In the genomic region with DNA sequence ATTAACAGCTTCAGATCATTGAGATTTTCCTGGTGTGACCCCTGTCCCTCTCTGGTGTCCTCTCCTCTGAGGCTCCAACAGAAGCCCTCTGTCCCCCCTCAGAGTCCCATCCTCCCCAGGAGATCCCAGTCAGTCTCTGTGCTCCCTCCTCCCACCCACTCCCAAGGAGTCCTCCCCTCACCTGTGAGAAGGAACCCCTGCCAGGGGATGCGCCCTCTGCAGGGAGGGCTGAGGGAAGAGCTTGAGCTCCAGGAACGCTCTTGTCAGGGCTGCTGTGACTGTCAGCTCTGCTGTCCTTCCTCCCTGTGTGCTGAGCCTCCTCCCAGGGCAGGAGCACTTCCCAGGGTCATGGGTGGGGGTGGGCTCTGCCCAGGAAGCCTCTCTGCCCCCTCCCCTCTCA, we compare ENCODE assay signal across 31 cellular contexts. TPM values are rescaled to one million over a fixed set of nuclear protein-coding genes. Genes with fewer than 3 reads are reported as not detected.
DNase-seq lines count a peak whose midpoint lies in the region; ATAC-seq, FAIRE-seq and TF ChIP-seq lines count a peak whose summit lies in the region.
"Had no signal": no experiment of that assay in that cellular context is flagged by ENCODE, and none has a peak within 500 bp of the region (broad histone marks: within the 10 kb centered on the region; RNA-seq: fewer than 3 reads in every experiment).

No MANE protein-coding gene starts in this region.

- BruUV-seq in A673 (replicated peaks; lab: Mats Ljungman, UMichigan) (no TSS peak), K562 (replicated peaks; lab: Mats Ljungman, UMichigan) (no TSS peak)

- no peak overlapping the region for H4K91ac ChIP-seq in trophoblast cell (ENCODE audit: low read depth, low read length)

- H2BK12ac ChIP-seq in trophoblast cell (ENCODE audit: low read length), result no peak overlapping the region

- no peaks in the 10 kb centered on the region for H3K9me3 Mint-ChIP-seq in immature natural killer cell

- H4K20me1 ChIP-seq in OCI-LY1 (ENCODE audit: insufficient read depth, low read length) (no peaks in the 10 kb centered on the region), K562 (replicated peaks; ENCODE audit: control insufficient read depth, insufficient read depth, low read length) (no peaks in the 10 kb centered on the region)

- H3K27ac Mint-ChIP-seq in immature natural killer cell, result no peak overlapping the region

- in situ Hi-C loops in K562 (cut with MboI), result no loop called here

- H3K4me2 ChIP-seq in OCI-LY1 (ENCODE audit: low read length), result no peak overlapping the region
- H3K4me2 ChIP-seq in K562 (ENCODE audit: insufficient read depth, low read length), result no peak overlapping the region
- H3K4me2 ChIP-seq in trophoblast cell (ENCODE audit: low read length), result no peak overlapping the region

- 0% methylated on average over 1 of the region's 2 CpGs for WGBS in K562 (ENCODE audit: insufficient coverage, low coverage, missing lambda C conversion rate)
- no CpG with 5 or more reads among the region's 2 CpGs for WGBS in trophoblast cell (ENCODE audit: extremely low coverage, insufficient coverage, insufficient read length)

- no peak overlapping the region for H2BK120ac ChIP-seq in trophoblast cell (ENCODE audit: insufficient read depth, low read length, poor library complexity)

- ATAC-seq in K562 (0 out of 3 replicates have a peak, but pooled peaks have one; percentile 37), left lobe of liver (peak; percentile 27), HG03457 (IDR thresholded peaks at IDR 0.05; ENCODE audit: unreplicated experiment) (no peak), GM18870 (IDR thresholded peaks at IDR 0.05; ENCODE audit: unreplicated experiment) (no peak)

- no peaks in the 10 kb centered on the region for H3K79me2 ChIP-seq in OCI-LY1 (ENCODE audit: insufficient read depth, low read length)
- H3K79me2 ChIP-seq in K562 (ENCODE audit: control insufficient read depth, insufficient read depth, low read length), result no peaks in the 10 kb centered on the region
- no peaks in the 10 kb centered on the region for H3K79me2 ChIP-seq in trophoblast cell (ENCODE audit: control insufficient read depth, insufficient read depth, low read length, poor library complexity)

- no peak for TF ChIP-seq POLR2A in K562 (conservative IDR thresholded peaks at IDR 0.05)

- TF ChIP-seq CTCF in A673 (conservative IDR thresholded peaks at IDR 0.05; ENCODE audit: low read depth, low read length), result 0 out of 2 replicates have a peak, but pooled peaks have one; percentile 20
- peak; percentile 37; the same call in 1 of the 2 replicates for TF ChIP-seq CTCF in OCI-LY1 (IDR thresholded peaks at IDR 0.05; ENCODE audit: low read length)
- 0 out of 6 replicates have a peak, but pooled peaks of 2 of the 3 experiments have one; percentile 3 to 22 for TF ChIP-seq CTCF in K562 (IDR thresholded peaks at IDR 0.05 in 2 of 3, conservative IDR thresholded peaks at IDR 0.05 in 1 of 3; ENCODE audit: insufficient read depth in 2 of 3, low read depth in 1 of 3, low read length in 3 of 3)

- H3K27me3 ChIP-seq in A673 (replicated peaks; ENCODE audit: insufficient read depth, low read depth, low read length, poor library complexity) (peaks cover 4% of the 10 kb centered on the region), OCI-LY1 (ENCODE audit: insufficient read depth, low read length) (no peaks in the 10 kb centered on the region), K562 (ENCODE audit: control insufficient read depth in 2 of 2, insufficient read depth in 2 of 2, low read length in 2 of 2) (no peaks in the 10 kb centered on the region; a peak in 1 of 5 replicates), trophoblast cell (ENCODE audit: insufficient read depth, low read length) (no peaks in the 10 kb centered on the region)

- H3K14ac ChIP-seq in trophoblast cell (ENCODE audit: low read length), result no peak overlapping the region

- H2BK5ac ChIP-seq in trophoblast cell (ENCODE audit: low read depth, low read length, poor library complexity), result no peak overlapping the region

- H3K4me3 ChIP-seq in A673 (ENCODE audit: low read depth, low read length, poor library complexity, severe bottlenecking), result no peak overlapping the region
- H3K4me3 ChIP-seq in OCI-LY1 (ENCODE audit: low read depth, low read length, poor library complexity, severe bottlenecking), result no peak overlapping the region
- no peak overlapping the region for H3K4me3 ChIP-seq in K562
- no peak overlapping the region for H3K4me3 ChIP-seq in trophoblast cell (ENCODE audit: low read depth, low read length)
- H3K4me3 ChIP-seq: SK-N-MC had no signal

- FAIRE-seq in K562 (lab: Jason Lieb, UNC), result no peak
- FAIRE-seq: GM18507, RCC 7860 had no signal

- H3K9ac ChIP-seq in OCI-LY1 (ENCODE audit: low read length) (no peak overlapping the region), K562 (ENCODE audit: insufficient read depth in 1 of 2, low read depth in 2 of 2, low read length in 2 of 2) (no peak overlapping the region), trophoblast cell (ENCODE audit: low read length) (no peak overlapping the region)

- TF ChIP-seq RAD21 in K562 (CRISPR knock-in tag; conservative IDR thresholded peaks at IDR 0.05 in 1 of 2, IDR thresholded peaks at IDR 0.05 in 1 of 2), result no peak

- H3K9me3 ChIP-seq in A673 (ENCODE audit: low read depth, low read length, poor library complexity, severe bottlenecking) (no peaks in the 10 kb centered on the region), OCI-LY1 (ENCODE audit: low read length) (no peaks in the 10 kb centered on the region), K562 (replicated peaks; ENCODE audit: control insufficient read depth, insufficient read depth, low read depth, low read length) (no peaks in the 10 kb centered on the region), trophoblast cell (ENCODE audit: insufficient read depth, low read depth, low read length) (no peaks in the 10 kb centered on the region)

- H3K4me3 Mint-ChIP-seq in immature natural killer cell, result no peak overlapping the region

- no peaks in the 10 kb centered on the region for H3K9me1 ChIP-seq in K562 (ENCODE audit: control insufficient read depth, insufficient read depth, low read length)

- H3K4ac ChIP-seq in trophoblast cell (ENCODE audit: low read depth, low read length), result no peak overlapping the region

- no peaks in the 10 kb centered on the region for H3K4me1 ChIP-seq in A673 (ENCODE audit: insufficient read depth, low read length, poor library complexity, severe bottlenecking)
- no peaks in the 10 kb centered on the region for H3K4me1 ChIP-seq in OCI-LY1 (ENCODE audit: insufficient read depth, low read length, severe bottlenecking)
- no peaks in the 10 kb centered on the region for H3K4me1 ChIP-seq in K562 (replicated peaks in 1 of 2; ENCODE audit: control insufficient read depth in 2 of 2, insufficient read depth in 2 of 2, low read length in 2 of 2)
- no peaks in the 10 kb centered on the region for H3K4me1 ChIP-seq in trophoblast cell (ENCODE audit: control insufficient read depth in 1 of 2, insufficient read depth in 2 of 2, low read length in 2 of 2)

- no peaks in the 10 kb centered on the region for H3K36me3 Mint-ChIP-seq in immature natural killer cell

- CTCF ChIA-PET in A673 (lab: Charles Lee), result no interaction called here
- CTCF ChIA-PET in K562 (lab: Yijun Ruan, JAX; ENCODE audit: low intra/inter-chr PET ratio), result no interaction called here

- H3K36me3 ChIP-seq in A673 (ENCODE audit: insufficient read depth, low read length, poor library complexity, severe bottlenecking) (no peaks in the 10 kb centered on the region), OCI-LY1 (ENCODE audit: insufficient read depth, low read length) (no peaks in the 10 kb centered on the region), K562 (ENCODE audit: control insufficient read depth, insufficient read depth, low read length) (no peaks in the 10 kb centered on the region), trophoblast cell (ENCODE audit: control insufficient read depth in 1 of 2, insufficient read depth in 2 of 2, low read length in 2 of 2) (no peaks in the 10 kb centered on the region)

- DNase-seq in A673 (ENCODE audit: low spot score) (no peak), K562 (ENCODE audit: extremely low read depth in 1 of 4, low spot score in 3 of 4) (no peak), left lobe of liver (ENCODE audit: low spot score) (no peak), trophoblast cell (no peak), immature natural killer cell (no peak)
- DNase-seq: 8988T, Calu3, DMS153, DND-41, GOT3, KBM-7, MV-4-11, NCI-H1105, NCI-H146, NCI-H2029, NCI-H2227 treated with DMSO at 0.1 percent for 48 hours, NCI-H526 treated with DMSO at 0.1 percent for 48 hours, OCI-M1, SIG-M5, SW 1271 had no signal

- H3K23ac ChIP-seq in trophoblast cell (ENCODE audit: low read length), result no peak overlapping the region

- no peaks in the 10 kb centered on the region for H3F3A ChIP-seq in OCI-LY1 (ENCODE audit: insufficient read depth, low read length)

- no peak for TF ChIP-seq EP300 in K562 (IDR thresholded peaks at IDR 0.05; ENCODE audit: low read length)

- H2AK5ac ChIP-seq in trophoblast cell (ENCODE audit: low read length), result no peak overlapping the region

- H2AFZ ChIP-seq in OCI-LY1 (ENCODE audit: low read length) (no peak overlapping the region), K562 (ENCODE audit: low read depth, low read length) (no peak overlapping the region), trophoblast cell (ENCODE audit: insufficient read depth, low read length, poor library complexity) (no peak overlapping the region)

- H4K12ac ChIP-seq in trophoblast cell (ENCODE audit: low read depth, low read length), result no peak overlapping the region

- no peak overlapping the region for H4K8ac ChIP-seq in trophoblast cell (ENCODE audit: low read depth, low read length)

- peaks cover 5 to 15% (median 8%) of the 10 kb centered on the region in 3 donors for H3K27me3 Mint-ChIP-seq in immature natural killer cell (ENCODE audit: low read depth in 3 of 3)

- H3K79me1 ChIP-seq in trophoblast cell (ENCODE audit: low read length), result no peaks in the 10 kb centered on the region

- POLR2A ChIA-PET in A673 (lab: Charles Lee; ENCODE audit: low non-redundant PET) (no interaction called here), K562 (lab: Yijun Ruan, JAX) (no interaction called here)

- intact Hi-C loops in A673 (cut with micrococcal nuclease; ENCODE audit: unreplicated experiment), result loop anchor here (5.0 kb wide), 1 partner anchor 36 kb away; no protein-coding TSS in a partner anchor
- intact Hi-C loops in K562 (cut with micrococcal nuclease), result no loop called here

- peaks cover 0 to 2% of the 10 kb centered on the region in 2 donors for H3K4me1 Mint-ChIP-seq in immature natural killer cell

- H3K9me2 ChIP-seq in OCI-LY1 (ENCODE audit: low read depth, low read length), result no peaks in the 10 kb centered on the region

- no peak overlapping the region for H3K27ac ChIP-seq in A673 (ENCODE audit: low read depth, low read length, poor library complexity, severe bottlenecking)
- H3K27ac ChIP-seq in OCI-LY1 (ENCODE audit: low read depth, low read length, poor library complexity, severe bottlenecking), result no peak overlapping the region
- no peak overlapping the region for H3K27ac ChIP-seq in K562 (ENCODE audit: extremely low read depth, low read depth, low read length)
- H3K27ac ChIP-seq in trophoblast cell (ENCODE audit: low read depth, low read length), result no peak overlapping the region
- H3K27ac ChIP-seq: SK-N-MC had no signal

- H3K18ac ChIP-seq in trophoblast cell (ENCODE audit: low read length), result no peak overlapping the region

RNA-seq across cellular contexts. Expression of a gene that starts 33.2 kb away (rescaled TPM):
- total RNA-seq in A673 (2021) (not detected in 2 replicates), K562 (2014; rRNA removed) (not detected in 2 replicates), K562 (2014; rRNA removed; fragmentation: Illumina TruSeq; extraction: Trizol) (not detected in 2 replicates), K562 (2015; rRNA removed; fragmentation: Illumina TruSeq; extraction: Trizol) (not detected in 2 replicates), K562 (2021) (not detected in 2 replicates), left lobe of liver (0.33 TPM)
- not detected in 2 replicates for total RNA-seq in K562 (2011; cell fraction: chromatin; rRNA removed; ENCODE audit: low replicate concordance)
- total RNA-seq in K562 (2011; cell fraction: nucleolus; rRNA removed), result not detected in 2 replicates
- total RNA-seq in K562 (2011; cell fraction: nucleoplasm; rRNA removed), result not detected in 2 replicates
- polyA plus RNA-seq in K562 (2011; rRNA removed) (not detected in 2 replicates), K562 (2014; fragmentation: Illumina TruSeq; extraction: Trizol) (not detected in 2 replicates), K562 (2014; fragmentation: Nextera tagmentation; extraction: Ambion mirVana) (not detected), K562 (2014; rRNA removed) (not detected in 2 replicates), immature natural killer cell (not detected)
- polyA plus RNA-seq in K562 (2011; cell fraction: cytosol; rRNA removed), result not detected in 2 replicates
- polyA plus RNA-seq in K562 (2011; cell fraction: nucleus; rRNA removed), result not detected in 2 replicates
- polyA plus RNA-seq in K562 (2012), result not detected in 2 replicates
- polyA minus RNA-seq in K562 (2011; rRNA and poly(A)+ RNA removed), result not detected in 2 replicates
- not detected in 2 replicates for polyA minus RNA-seq in K562 (2011; cell fraction: cytosol; rRNA and poly(A)+ RNA removed)
- not detected in 2 replicates for polyA minus RNA-seq in K562 (2011; cell fraction: nucleus; rRNA and poly(A)+ RNA removed)
- polyA plus RNA-seq in trophoblast cell (2013), result not detected in 2 replicates
- total RNA-seq: Calu3, HT-29, LHCN-M2, MCF 10A, NCI-H460 had no signal
- polyA plus RNA-seq: BJ had no signal

RNA-seq across cellular contexts. Expression of a gene that starts 33.2 kb away (rescaled TPM):
- total RNA-seq in A673 (2021) (0.22 and 0.64 TPM in 2 replicates), K562 (2014; rRNA removed) (0.05 TPM in 1 of 2 replicates, not detected in the other), K562 (2014; rRNA removed; fragmentation: Illumina TruSeq; extraction: Trizol) (0.11 TPM in 1 of 2 replicates, not detected in the other), K562 (2015; rRNA removed; fragmentation: Illumina TruSeq; extraction: Trizol) (0.04 and 0.15 TPM in 2 replicates), K562 (2021) (0.16 and 0.36 TPM in 2 replicates), left lobe of liver (27.0 TPM)
- total RNA-seq in K562 (2011; cell fraction: chromatin; rRNA removed; ENCODE audit: low replicate concordance), result 0.40 and 0.42 TPM in 2 replicates
- total RNA-seq in K562 (2011; cell fraction: nucleolus; rRNA removed), result 0.39 and 0.50 TPM in 2 replicates
- total RNA-seq in K562 (2011; cell fraction: nucleoplasm; rRNA removed), result 0.69 TPM in 1 of 2 replicates, not detected in the other
- polyA plus RNA-seq in K562 (2011; rRNA removed) (0.15 TPM in 1 of 2 replicates, not detected in the other), K562 (2014; fragmentation: Illumina TruSeq; extraction: Trizol) (0.12 TPM in 1 of 2 replicates, not detected in the other), K562 (2014; fragmentation: Nextera tagmentation; extraction: Ambion mirVana) (under 1 TPM in 1 of 2 experiments, not detected in 1; 0.10 TPM), K562 (2014; rRNA removed) (0.05 and 0.77 TPM in 2 replicates), immature natural killer cell (not detected)
- 0.04 TPM in 1 of 2 replicates, not detected in the other for polyA plus RNA-seq in K562 (2011; cell fraction: cytosol; rRNA removed)
- polyA plus RNA-seq in K562 (2011; cell fraction: nucleus; rRNA removed), result 0.28 TPM in 1 of 2 replicates, not detected in the other
- polyA plus RNA-seq in K562 (2012), result 0.62 and 2.0 TPM in 2 replicates
- polyA minus RNA-seq in K562 (2011; rRNA and poly(A)+ RNA removed), result not detected in 2 replicates
- 1.2 TPM in 1 of 2 replicates, not detected in the other for polyA minus RNA-seq in K562 (2011; cell fraction: cytosol; rRNA and poly(A)+ RNA removed)
- polyA minus RNA-seq in K562 (2011; cell fraction: nucleus; rRNA and poly(A)+ RNA removed), result 0.13 TPM in 1 of 2 replicates, not detected in the other
- polyA plus RNA-seq in trophoblast cell (2013), result 19.0 and 21.0 TPM in 2 replicates
- total RNA-seq: LHCN-M2 had no signal

Comparison
In these comparisons a context has a peak if more than half of its experiments do, and no peak if none do; other contexts are left out.
1. ATAC-seq: peak in K562 (single experiment) and left lobe of liver (single experiment); none in HG03457 (single experiment) and GM18870 (single experiment).
2. RNA of a gene that starts 33.2 kb away (total RNA-seq): 27.0 TPM in left lobe of liver (single experiment); 0.22 to 0.64 TPM in A673 and 0.04 to 0.69 TPM in K562; every median in the first group is over 10 times any median in the second.
3. Peak in every context shown above with its lines, with median percentiles within 50 percentile points of each other: CTCF ChIP-seq.